In the genomic region with DNA sequence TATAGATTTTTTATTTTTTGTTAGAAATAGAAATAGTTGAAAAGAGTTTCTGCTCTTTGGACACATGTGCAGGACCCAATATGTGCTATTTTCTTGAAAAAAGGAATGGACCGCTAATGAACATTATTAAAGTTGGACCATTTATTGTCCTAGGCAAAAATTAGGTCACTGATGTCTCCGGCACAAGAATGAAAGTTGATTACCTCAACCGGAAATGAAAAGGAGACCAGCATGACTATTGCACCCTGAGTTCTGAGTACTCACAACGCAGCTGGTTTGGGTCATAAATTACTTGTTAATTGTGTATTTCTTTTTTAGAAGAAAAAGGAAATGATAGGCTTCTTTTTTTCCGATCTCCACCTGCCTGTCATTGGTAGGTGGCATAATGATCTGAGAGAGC, we compare ENCODE assay signal across 16 cellular contexts.
DNase-seq lines count a peak whose midpoint lies in the region; ATAC-seq and TF ChIP-seq lines count a peak whose summit lies in the region.
"Had no signal": no experiment of that assay in that cellular context is flagged by ENCODE, and none has a peak within 500 bp of the region (broad histone marks: within the 10 kb centered on the region; RNA-seq: fewer than 3 reads in every experiment).

No MANE protein-coding gene starts in this region.

- no peak overlapping the region for H2AK5ac ChIP-seq in neuronal stem cell (ENCODE audit: low read depth, low read length)

- H3K4me1 ChIP-seq in thyroid gland (no peaks in the 10 kb centered on the region), neuronal stem cell (ENCODE audit: control insufficient read depth in 2 of 2, insufficient read depth in 1 of 2, low read depth in 1 of 2, low read length in 2 of 2) (peaks cover 2 to 6% of the 10 kb centered on the region in 2 donors)
- H3K4me1 ChIP-seq: HAP-1 had no signal

- TF ChIP-seq CTCF in thyroid gland (IDR thresholded peaks at IDR 0.05) = no peak

- no peak overlapping the region for H2AFZ ChIP-seq in neuronal stem cell (ENCODE audit: low read length)

- WGBS in thyroid gland, 2 donors = 69 to 89% methylated on average over 5 of the region's 5 CpGs
- WGBS in neuronal stem cell (ENCODE audit: extremely low coverage in 2 of 2, insufficient read length in 2 of 2, insufficient replicate concordance in 1 of 2), 2 donors = no CpG with 5 or more reads among the region's 5 CpGs

- H3K27ac ChIP-seq in thyroid gland (no peak overlapping the region), neuronal stem cell (replicated peaks; ENCODE audit: low read length) (no peak overlapping the region)
- H3K27ac ChIP-seq: epithelial cell of prostate had no signal

- TF ChIP-seq POLR2A in thyroid gland (IDR thresholded peaks at IDR 0.05) = no peak

- no peak overlapping the region for H3K4ac ChIP-seq in neuronal stem cell (ENCODE audit: low read length)

- DNase-seq in Daoy (ENCODE audit: low read depth) (peak; percentile 1), NOMO-1 treated with DMSO at 0.1 percent for 48 hours (lab: John Stamatoyannopoulos, UW; ENCODE audit: unreplicated experiment) (peak; percentile 62), thyroid gland (no peak), hepatic stellate cell (ENCODE audit: low spot score) (no peak), neuronal stem cell (ENCODE audit: low spot score) (no peak), DMS 273 (lab: John Stamatoyannopoulos, UW; ENCODE audit: unreplicated experiment) (no peak)
- DNase-seq: CD4-positive, alpha-beta memory T cell; left colon; NCI-H1694; stimulated activated naive CD8-positive, alpha-beta T cell treated with anti-CD3 and anti-CD28 coated beads, Interleukin-15, Interleukin-2, amounts not matched to agents 100 U/mL and 50 U/mL, for 24 hours; T-helper 17 cell had no signal

- H3K79me1 ChIP-seq in neuronal stem cell (ENCODE audit: low read depth, low read length) = no peaks in the 10 kb centered on the region

- H2BK5ac ChIP-seq in neuronal stem cell (ENCODE audit: low read length) = no peak overlapping the region

- H2BK12ac ChIP-seq in neuronal stem cell (ENCODE audit: low read length) = no peak overlapping the region

- no peaks in the 10 kb centered on the region for H3K9me3 ChIP-seq in thyroid gland
- no peaks in the 10 kb centered on the region for H3K9me3 ChIP-seq in neuronal stem cell (replicated peaks in 1 of 2; ENCODE audit: control insufficient read depth in 2 of 2, insufficient read depth in 1 of 2, low read depth in 1 of 2, low read length in 2 of 2)
- H3K9me3 ChIP-seq: HAP-1 had no signal

- H3K14ac ChIP-seq in neuronal stem cell (ENCODE audit: low read length) = no peak overlapping the region

- H3K4me3 ChIP-seq in thyroid gland (replicated peaks in 1 of 3) = no peak overlapping the region
- no peak overlapping the region for H3K4me3 ChIP-seq in neuronal stem cell (ENCODE audit: low read length in 2 of 2)
- H3K4me3 ChIP-seq: HAP-1 had no signal

- H2BK15ac ChIP-seq in neuronal stem cell (ENCODE audit: low read length) = no peak overlapping the region

- intact Hi-C loops in thyroid gland (cut with DNase I) = no loop called here

- H3K36me3 ChIP-seq in thyroid gland (no peaks in the 10 kb centered on the region), neuronal stem cell (replicated peaks in 1 of 2; ENCODE audit: control insufficient read depth in 2 of 2, insufficient read depth in 2 of 2, low read length in 2 of 2) (no peaks in the 10 kb centered on the region)
- H3K36me3 ChIP-seq: HAP-1 had no signal

- H3K18ac ChIP-seq in neuronal stem cell (ENCODE audit: low read length) = no peak overlapping the region

- no peaks in the 10 kb centered on the region for H3K27me3 ChIP-seq in thyroid gland
- peaks cover 0 to 2% (median 0%) of the 10 kb centered on the region in 3 experiments for H3K27me3 ChIP-seq in neuronal stem cell (ENCODE audit: control insufficient read depth in 3 of 3, insufficient read depth in 3 of 3, low read depth in 1 of 3, low read length in 3 of 3)

- H2BK120ac ChIP-seq in neuronal stem cell (ENCODE audit: low read depth, low read length) = no peak overlapping the region

- H4K91ac ChIP-seq in neuronal stem cell (ENCODE audit: low read depth, low read length, poor library complexity) = no peak overlapping the region

- H3K4me2 ChIP-seq in neuronal stem cell (ENCODE audit: insufficient read depth, low read length, poor library complexity, severe bottlenecking) = no peak overlapping the region

- no peak overlapping the region for H3K9ac ChIP-seq in neuronal stem cell (ENCODE audit: low read depth, low read length, poor library complexity)

- H4K8ac ChIP-seq in neuronal stem cell (ENCODE audit: low read depth, low read length) = no peak overlapping the region

- no peak overlapping the region for H3K23ac ChIP-seq in neuronal stem cell (ENCODE audit: low read depth, low read length, poor library complexity)

- ATAC-seq in GM19395 (IDR thresholded peaks at IDR 0.05; ENCODE audit: unreplicated experiment) = peak; percentile 85
- peak; percentile 91 for ATAC-seq in HG02981 (IDR thresholded peaks at IDR 0.05; ENCODE audit: unreplicated experiment)
- ATAC-seq: left colon; sciatic nerve; stimulated activated naive CD8-positive, alpha-beta T cell treated with anti-CD3 and anti-CD28 coated beads, Interleukin-15, Interleukin-2, amounts not matched to agents 100 U/mL and 50 U/mL, for 24 hours; T-helper 17 cell had no signal

Comparison
In these comparisons a context has a peak if more than half of its experiments do, and no peak if none do; other contexts are left out.
1. DNase-seq: peak in Daoy (single experiment) and NOMO-1 treated with DMSO at 0.1 percent for 48 hours (single experiment); none in thyroid gland (0 of 2), hepatic stellate cell (single experiment), neuronal stem cell (single experiment) and DMS 273 (single experiment).